Comparison of ENCODE assay signal across 13 cellular contexts in genomic region chr2:105765415-105766299, GRCh38. TPM values are rescaled to one million over a fixed set of nuclear protein-coding genes. Genes with fewer than 3 reads are reported as not detected.
DNase-seq lines count a peak whose midpoint lies in the region; ATAC-seq and FAIRE-seq lines count a peak whose summit lies in the region.
"Had no signal": no experiment of that assay in that cellular context is flagged by ENCODE, and none has a peak within 500 bp of the region (broad histone marks: within the 10 kb centered on the region; RNA-seq: fewer than 3 reads in every experiment).

No MANE protein-coding gene starts in this region.

- peaks cover 26% of the 10 kb centered on the region for H3K36me3 Mint-ChIP-seq in activated T-cell treated with anti-CD3 and anti-CD28 coated beads, Interleukin-2, amount 50 U/mL, for 4 hours (ENCODE audit: insufficient read depth)

- H3K9me3 ChIP-seq in esophagus (ENCODE audit: control insufficient read depth in 2 of 2, insufficient read depth in 1 of 2, low read depth in 1 of 2, low read length in 1 of 2) (no peaks in the 10 kb centered on the region), small intestine (ENCODE audit: control insufficient read depth, low read depth) (no peaks in the 10 kb centered on the region)

- FAIRE-seq in small intestine (lab: Jason Lieb, UNC): no peak

- H3K4me3 Mint-ChIP-seq in activated T-cell treated with anti-CD3 and anti-CD28 coated beads, Interleukin-2, amount 50 U/mL, for 4 hours: no peak overlapping the region
- H3K4me3 Mint-ChIP-seq: HFFc6 had no signal

- ATAC-seq in activated CD4-positive, CD25-positive, alpha-beta regulatory T cell treated with anti-CD3 and anti-CD28 coated beads, Interleukin-2, amount 50 U/mL, for 24 hours: peak; percentile 65 to 67
- ATAC-seq in activated T-cell treated with anti-CD3 and anti-CD28 coated beads, Interleukin-2, amount 50 U/mL, for 4 hours: peak; percentile 32 to 43
- no peak for ATAC-seq in HG03354 (IDR thresholded peaks at IDR 0.05; ENCODE audit: poor library complexity, severe bottlenecking, unreplicated experiment)
- ATAC-seq in HG03159 (IDR thresholded peaks at IDR 0.05; ENCODE audit: unreplicated experiment): no peak

- 60 to 82% methylated on average over 10 of the region's 10 CpGs for WGBS in esophagus, 2 donors
- 70 to 87% (median 84%) methylated on average over 10 of the region's 10 CpGs for WGBS in small intestine, 3 donors

- H3K4me3 ChIP-seq in esophagus (ENCODE audit: low read depth in 1 of 2, low read length in 2 of 2): no peak overlapping the region
- H3K4me3 ChIP-seq in small intestine (ENCODE audit: low read depth in 1 of 2, low read length in 2 of 2): no peak overlapping the region

- H3K4me1 ChIP-seq in esophagus (ENCODE audit: control insufficient read depth in 2 of 2, insufficient read depth in 2 of 2, low read length in 1 of 2) (peaks cover 8 to 24% of the 10 kb centered on the region in 2 donors), small intestine (ENCODE audit: control insufficient read depth in 2 of 2, insufficient read depth in 1 of 2, low read depth in 1 of 2, low read length in 1 of 2) (peaks cover 9 to 12% of the 10 kb centered on the region in 2 donors)

- H3K9me3 Mint-ChIP-seq in activated T-cell treated with anti-CD3 and anti-CD28 coated beads, Interleukin-2, amount 50 U/mL, for 4 hours: no peaks in the 10 kb centered on the region
- H3K9me3 Mint-ChIP-seq: HFFc6 had no signal

- H3K36me3 ChIP-seq in esophagus (ENCODE audit: control insufficient read depth in 2 of 2, insufficient read depth in 2 of 2, low read length in 1 of 2) (peaks cover 0 to 9% of the 10 kb centered on the region in 2 donors), small intestine (ENCODE audit: control insufficient read depth in 2 of 2, insufficient read depth in 2 of 2, low read length in 2 of 2) (peaks cover 0 to 3% of the 10 kb centered on the region in 2 donors)

- H3K27me3 Mint-ChIP-seq in activated T-cell treated with anti-CD3 and anti-CD28 coated beads, Interleukin-2, amount 50 U/mL, for 4 hours (ENCODE audit: low read depth): no peaks in the 10 kb centered on the region

- H3K4me1 Mint-ChIP-seq in activated T-cell treated with anti-CD3 and anti-CD28 coated beads, Interleukin-2, amount 50 U/mL, for 4 hours (ENCODE audit: low read depth): peaks cover 95% of the 10 kb centered on the region

- peak overlapping the region; percentile 93 to 95 for H3K27ac ChIP-seq in esophagus (ENCODE audit: low read depth in 2 of 2, low read length in 1 of 2)
- peak overlapping the region in 1 of 2 donors; percentile 14 for H3K27ac ChIP-seq in small intestine (ENCODE audit: low read depth in 1 of 2, low read length in 1 of 2)

- DNase-seq in activated CD4-positive, CD25-positive, alpha-beta regulatory T cell (lab: John Stamatoyannopoulos, UW): no peak
- no peak for DNase-seq in activated T-cell treated with anti-CD3 and anti-CD28 coated beads, Interleukin-2, amount 50 U/mL, for 4 hours
- DNase-seq in small intestine: peak; percentile 69
- DNase-seq in stimulated activated CD4-positive, alpha-beta T cell treated with anti-CD3 and anti-CD28 coated beads, Interleukin-4, amount 100 ng/mL, for 24 hours: no peak
- DNase-seq: 8988T, anterior cingulate cortex, HFFc6, NCI-H1092 treated with DMSO at 0.1 percent for 48 hours, NCI-H226 had no signal

- H3K27me3 ChIP-seq in esophagus (ENCODE audit: control insufficient read depth in 1 of 2, insufficient read depth in 2 of 2, low read length in 2 of 2) (no peaks in the 10 kb centered on the region), small intestine (ENCODE audit: control insufficient read depth in 2 of 2, insufficient read depth in 2 of 2, low read length in 2 of 2) (no peaks in the 10 kb centered on the region)

RNA-seq across cellular contexts. Expression of gene NCK2, which starts 20.9 kb away (rescaled TPM):
- 10 to 100 TPM; 71.6 to 79.1 (median 73.5) TPM for total RNA-seq in activated T-cell treated with anti-CD3 and anti-CD28 coated beads, Interleukin-2, amount 50 U/mL, for 4 hours
- polyA plus RNA-seq in esophagus (10 to 100 TPM; 55.2 to 72.3 TPM), small intestine (100 to 1,000 TPM in 2 of 3 donors, 10 to 100 TPM in 1; 59.6 to 124 (median 103) TPM)

Comparison
In these comparisons a context has a peak if more than half of its experiments do, and no peak if none do; other contexts are left out.
1. ATAC-seq: peak in activated CD4-positive, CD25-positive, alpha-beta regulatory T cell treated with anti-CD3 and anti-CD28 coated beads, Interleukin-2, amount 50 U/mL, for 24 hours (2 of 2) and activated T-cell treated with anti-CD3 and anti-CD28 coated beads, Interleukin-2, amount 50 U/mL, for 4 hours (2 of 2); none in HG03354 (single experiment) and HG03159 (single experiment).